Comparison of ENCODE assay signal across 22 cellular contexts in the genomic region with DNA sequence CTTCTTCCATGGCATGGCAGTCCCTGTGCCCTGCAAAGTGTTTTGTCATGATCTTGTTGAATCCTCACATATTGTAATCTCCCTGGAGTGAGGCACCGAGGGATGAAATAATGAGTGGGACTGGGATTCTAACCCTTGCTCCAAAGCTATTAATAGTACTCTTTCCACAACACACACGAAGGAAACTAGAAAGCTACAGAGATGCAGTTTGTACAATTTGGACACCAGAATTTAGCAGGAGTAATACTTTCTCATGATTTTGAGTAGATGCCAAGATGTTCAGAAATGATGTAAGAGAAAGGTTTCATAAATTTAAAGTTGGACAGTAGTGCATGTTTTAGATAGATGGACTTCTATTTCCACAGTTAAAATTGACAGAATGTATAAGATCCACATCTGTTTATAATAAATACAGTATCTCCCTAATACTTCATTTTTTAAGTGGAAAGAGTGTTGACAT. TPM values are rescaled to one million over a fixed set of nuclear protein-coding genes. Genes with fewer than 3 reads are reported as not detected.
A peak's percentile ranks its signal among the peaks of the same experiment; 100 is the strongest.
DNase-seq lines count a peak whose midpoint lies in the region; ATAC-seq and TF ChIP-seq lines count a peak whose summit lies in the region.
"Had no signal": no experiment of that assay in that cellular context is flagged by ENCODE, and none has a peak within 500 bp of the region (broad histone marks: within the 10 kb centered on the region; RNA-seq: fewer than 3 reads in every experiment).

No MANE protein-coding gene starts in this region.

- no peaks in the 10 kb centered on the region for H3K79me2 ChIP-seq in hepatocyte

- H3K9me2 ChIP-seq in hepatocyte (replicated peaks; ENCODE audit: insufficient read depth), result no peaks in the 10 kb centered on the region

- CTCF ChIA-PET in WTC11 (lab: Charles Lee), result interaction anchor here (0.6 to 1.6 kb wide), 6 partner anchors 10 to 652 kb away, joined by 3 to 7 read pairs (median 4); partner anchors contain the start of gene TRIL

- 53% methylated on average over 2 of the region's 2 CpGs for WGBS in hepatocyte (ENCODE audit: low lambda C conversion rate, missing lambda C conversion rate)

- DNase-seq in cardiac fibroblast (ENCODE audit: low read depth in 2 of 2), result peak; percentile 52 to 53
- no peak for DNase-seq in hepatocyte (ENCODE audit: low spot score)
- DNase-seq in WTC11 (ENCODE audit: low spot score), result no peak
- DNase-seq in NCI-H748 treated with DMSO at 0.1 percent for 48 hours (lab: John Stamatoyannopoulos, UW), result no peak
- no peak for DNase-seq in GM19238 (ENCODE audit: insufficient read length, low spot score)
- DNase-seq in NCI-H446 (lab: John Stamatoyannopoulos, UW), result no peak
- DNase-seq: activated CD4-positive, alpha-beta memory T cell treated with anti-CD3 and anti-CD28 coated beads for 36 hours; activated CD4-positive, CD25-positive, alpha-beta regulatory T cell; activated T-cell treated with anti-CD3 and anti-CD28 coated beads for 4 hours; kidney glomerular epithelial cell; naive thymus-derived CD4-positive, alpha-beta T cell; NCI-H1436 treated with DMSO at 0.1 percent for 48 hours; stomach; T1000; upper lobe of right lung had no signal

- no peak overlapping the region for H3K27ac Mint-ChIP-seq in WTC11
- H3K27ac Mint-ChIP-seq: activated CD4-positive, alpha-beta memory T cell treated with anti-CD3 and anti-CD28 coated beads for 36 hours; IgD-negative memory B cell; naive thymus-derived CD4-positive, alpha-beta T cell had no signal

- no peak overlapping the region for H2AFZ ChIP-seq in hepatocyte

- no peaks in the 10 kb centered on the region for H3K36me3 ChIP-seq in hepatocyte (replicated peaks; ENCODE audit: insufficient read depth, low read depth)
- H3K36me3 ChIP-seq: BLaER1, cardiac muscle cell, right atrium auricular region, stomach, upper lobe of right lung had no signal

- H3K4me3 Mint-ChIP-seq in WTC11, result no peak overlapping the region
- H3K4me3 Mint-ChIP-seq: activated CD4-positive, alpha-beta memory T cell treated with anti-CD3 and anti-CD28 coated beads for 36 hours; IgD-negative memory B cell; naive thymus-derived CD4-positive, alpha-beta T cell had no signal

- peaks cover 43% of the 10 kb centered on the region for H3K4me1 ChIP-seq in hepatocyte (ENCODE audit: insufficient read depth)
- H3K4me1 ChIP-seq: BLaER1, right atrium auricular region, upper lobe of right lung had no signal

- H4K20me1 ChIP-seq in hepatocyte (ENCODE audit: insufficient read depth, poor library complexity, severe bottlenecking), result no peaks in the 10 kb centered on the region
- H4K20me1 ChIP-seq: BLaER1 had no signal

- peaks cover 7% of the 10 kb centered on the region for H3K27me3 Mint-ChIP-seq in WTC11 (ENCODE audit: low read depth)
- H3K27me3 Mint-ChIP-seq: activated CD4-positive, alpha-beta memory T cell treated with anti-CD3 and anti-CD28 coated beads for 36 hours had no signal

- H3K27ac ChIP-seq in 22Rv1 (peak overlapping the region; percentile 54), hepatocyte (peak overlapping the region; percentile 79)
- H3K27ac ChIP-seq: BLaER1, cardiac muscle cell, right atrium auricular region, upper lobe of right lung had no signal

- peaks cover 6% of the 10 kb centered on the region for H3K9me3 Mint-ChIP-seq in WTC11
- H3K9me3 Mint-ChIP-seq: activated CD4-positive, alpha-beta memory T cell treated with anti-CD3 and anti-CD28 coated beads for 36 hours had no signal

- POLR2A ChIA-PET in WTC11 (lab: Charles Lee), result no interaction called here

- H3K4me1 Mint-ChIP-seq in WTC11, result peaks cover 55% of the 10 kb centered on the region
- H3K4me1 Mint-ChIP-seq: naive thymus-derived CD4-positive, alpha-beta T cell had no signal

- H3K36me3 Mint-ChIP-seq in WTC11, result 0 out of 2 replicates have a peak, but pooled peaks cover 4% of the 10 kb centered on the region
- H3K36me3 Mint-ChIP-seq: activated CD4-positive, alpha-beta memory T cell treated with anti-CD3 and anti-CD28 coated beads for 36 hours; naive thymus-derived CD4-positive, alpha-beta T cell had no signal

- H3K4me2 ChIP-seq in hepatocyte, result peak overlapping the region; percentile 52
- H3K4me2 ChIP-seq: BLaER1 had no signal

- no peak overlapping the region for H3K4me3 ChIP-seq in cardiac fibroblast (replicated peaks in 1 of 2; ENCODE audit: low read depth in 2 of 2, low read length in 2 of 2)
- H3K4me3 ChIP-seq in hepatocyte, result no peak overlapping the region
- H3K4me3 ChIP-seq: BLaER1, cardiac muscle cell, right atrium auricular region, stomach, upper lobe of right lung had no signal

- TF ChIP-seq CTCF in 22Rv1 (IDR thresholded peaks at IDR 0.05), result peak; percentile 72
- TF ChIP-seq CTCF in LNCAP (IDR thresholded peaks at IDR 0.05), result peak; percentile 16; the same call in 1 of the 2 replicates
- TF ChIP-seq CTCF in cardiac fibroblast (IDR thresholded peaks at IDR 0.05; ENCODE audit: low read depth, low read length), result no peak
- TF ChIP-seq CTCF in hepatocyte (IDR thresholded peaks at IDR 0.05; ENCODE audit: poor library complexity), result no peak
- TF ChIP-seq CTCF in WTC11 (IDR thresholded peaks at IDR 0.05), result no peak

- ATAC-seq in WTC11, result no peak
- ATAC-seq: naive thymus-derived CD4-positive, alpha-beta T cell; Right ventricle myocardium inferior had no signal

- no peaks in the 10 kb centered on the region for H3K9me3 ChIP-seq in hepatocyte (ENCODE audit: low read depth)
- H3K9me3 ChIP-seq: right atrium auricular region, stomach, upper lobe of right lung had no signal

- no peaks in the 10 kb centered on the region for H3K27me3 ChIP-seq in hepatocyte
- H3K27me3 ChIP-seq: BLaER1, cardiac muscle cell, right atrium auricular region, stomach, upper lobe of right lung had no signal

TF ChIP-seq in WTC11, 78 proteins besides CTCF, POLR2A, EP300 and RAD21:
- TF ChIP-seq ZNF425 (CRISPR knock-in tag; conservative IDR thresholded peaks at IDR 0.05) (no peak), SOX15 (CRISPR knock-in tag; IDR thresholded peaks at IDR 0.05) (no peak), ELF4 (CRISPR knock-in tag; IDR thresholded peaks at IDR 0.05; ENCODE audit: low read depth) (no peak)
- TF ChIP-seq, protein P1, sequence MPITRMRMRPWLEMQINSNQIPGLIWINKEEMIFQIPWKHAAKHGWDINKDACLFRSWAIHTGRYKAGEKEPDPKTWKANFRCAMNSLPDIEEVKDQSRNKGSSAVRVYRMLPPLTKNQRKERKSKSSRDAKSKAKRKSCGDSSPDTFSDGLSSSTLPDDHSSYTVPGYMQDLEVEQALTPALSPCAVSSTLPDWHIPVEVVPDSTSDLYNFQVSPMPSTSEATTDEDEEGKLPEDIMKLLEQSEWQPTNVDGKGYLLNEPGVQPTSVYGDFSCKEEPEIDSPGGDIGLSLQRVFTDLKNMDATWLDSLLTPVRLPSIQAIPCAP (CRISPR knock-in tag; IDR thresholded peaks at IDR 0.05), result no peak

RNA-seq across cellular contexts. Expression of gene PRR15, which starts 46.4 kb away (rescaled TPM):
- total RNA-seq in hepatocyte, result 47.4 and 53.3 TPM in 2 replicates
- 30.2 and 42.0 TPM in 2 replicates for polyA plus RNA-seq in hepatocyte
- 17.6 to 22.7 TPM (median 21.2 TPM) in 3 replicates for total RNA-seq in WTC11 (2021)
- total RNA-seq: activated CD4-positive, alpha-beta memory T cell treated with anti-CD3 and anti-CD28 coated beads for 36 hours; naive thymus-derived CD4-positive, alpha-beta T cell had no signal
- polyA plus RNA-seq: IgD-negative memory B cell; naive thymus-derived CD4-positive, alpha-beta T cell had no signal

Comparison
In these comparisons a context has a peak if more than half of its experiments do, and no peak if none do; other contexts are left out.
1. CTCF ChIP-seq: peak in 22Rv1 (single experiment) and LNCAP (single experiment); none in cardiac fibroblast (single experiment), hepatocyte (single experiment) and WTC11 (single experiment).
2. DNase-seq: peak in cardiac fibroblast (2 of 2); none in hepatocyte (single experiment), WTC11 (single experiment), NCI-H748 treated with DMSO at 0.1 percent for 48 hours (single experiment), GM19238 (single experiment) and NCI-H446 (0 of 2).